ENCODE assay signal across 20 cellular contexts in the genomic region with DNA sequence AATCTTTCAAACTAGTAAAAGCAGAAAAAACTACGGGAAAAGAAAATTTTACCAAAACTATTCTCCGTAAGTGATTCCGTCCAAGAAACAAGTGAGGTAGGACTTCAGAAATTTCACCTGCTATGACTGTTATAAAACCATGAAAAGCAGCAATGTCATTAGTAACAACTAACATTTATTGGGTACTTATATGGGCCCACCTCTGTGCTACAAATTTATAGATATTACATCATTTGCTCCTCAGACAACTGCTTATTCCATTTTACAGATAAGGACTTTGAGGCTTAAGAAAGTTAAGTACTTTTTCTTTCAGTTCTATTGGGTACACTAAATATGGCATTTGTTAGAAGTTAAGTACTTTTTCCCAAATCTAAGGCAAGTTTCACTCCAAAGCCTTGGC.
"Had no signal": no experiment of that assay in that cellular context is flagged by ENCODE, and none has a peak within 500 bp of the region (broad histone marks: within the 10 kb centered on the region; RNA-seq: fewer than 3 reads in every experiment).

No MANE protein-coding gene starts in this region.

- H3K36me3 ChIP-seq: MG63, SJCRH30 had no signal

- H3K4me3 ChIP-seq: MG63, SJCRH30 had no signal

- H3K27ac ChIP-seq: HL-60, RWPE1, SJCRH30 had no signal

- H3K9me3 ChIP-seq: MG63, SJCRH30 had no signal

- DNase-seq: Karpas-422, KBM-7, MG63, NCI-H1092, NCI-H1105 treated with DMSO at 0.1 percent for 48 hours, NCI-H1417 treated with DMSO at 0.1 percent for 48 hours, NCI-H146, NCI-H1694 treated with DMSO at 0.1 percent for 48 hours, NCI-H1930, NCI-H2081, NCI-H2107, NCI-H2227 treated with DMSO at 0.1 percent for 48 hours, NCI-H524, NCI-H69, NCI-H774, PC-3, SHP77, SJCRH30 had no signal

- H3K27me3 ChIP-seq: MG63, SJCRH30 had no signal

- H3K4me1 ChIP-seq: SJCRH30 had no signal
